In genomic region chr16:28202147-28202746, GRCh38 we compare ENCODE assay signal across 12 cellular contexts. TPM values are rescaled to one million over a fixed set of nuclear protein-coding genes. Genes with fewer than 3 reads are reported as not detected.
A peak's percentile ranks its signal among the peaks of the same experiment; 100 is the strongest.
DNase-seq lines count a peak whose midpoint lies in the region; ATAC-seq and TF ChIP-seq lines count a peak whose summit lies in the region.
"Had no signal": no experiment of that assay in that cellular context is flagged by ENCODE, and none has a peak within 500 bp of the region (broad histone marks: within the 10 kb centered on the region; RNA-seq: fewer than 3 reads in every experiment).

No MANE protein-coding gene starts in this region.

- no peaks in the 10 kb centered on the region for H3K9me3 Mint-ChIP-seq in chondrocyte (ENCODE audit: low read depth)
- no peaks in the 10 kb centered on the region for H3K9me3 Mint-ChIP-seq in stimulated activated naive B cell treated with anti-CD40 and anti-IgM and Interleukin-4, amounts not matched to agents 10 μg/mL and 1 μg/mL and 100 μg/mL, for 72 hours
- H3K9me3 Mint-ChIP-seq: CD8-positive, alpha-beta memory T cell had no signal

- DNase-seq in activated naive CD4-positive, alpha-beta T cell treated with Interleukin-2 at 50 U/mL for 16 hours = peak; percentile 32
- no peak for DNase-seq in activated naive CD4-positive, alpha-beta T cell (lab: John Stamatoyannopoulos, UW)
- DNase-seq in chondrocyte (ENCODE audit: low spot score) = no peak
- no peak for DNase-seq in stimulated activated naive B cell treated with anti-CD40 and anti-IgM and Interleukin-4, amounts not matched to agents 10 μg/mL and 1 μg/mL and 100 μg/mL, for 72 hours
- no peak for DNase-seq in occipital lobe (lab: John Stamatoyannopoulos, UW)
- DNase-seq: kidney glomerular epithelial cell, retina had no signal

- H3K36me3 ChIP-seq in OCI-LY1 (ENCODE audit: insufficient read depth, low read length) = peaks cover 78% of the 10 kb centered on the region

- no peak overlapping the region for H3K4me2 ChIP-seq in OCI-LY1 (ENCODE audit: low read length)

- no peaks in the 10 kb centered on the region for H3K9me3 ChIP-seq in OCI-LY1 (ENCODE audit: low read length)

- peaks cover 11% of the 10 kb centered on the region for H3K36me3 Mint-ChIP-seq in chondrocyte (ENCODE audit: low read depth)
- H3K36me3 Mint-ChIP-seq in stimulated activated naive B cell treated with anti-CD40 and anti-IgM and Interleukin-4, amounts not matched to agents 10 μg/mL and 1 μg/mL and 100 μg/mL, for 72 hours = peaks cover 24 to 31% of the 10 kb centered on the region in 2 donors

- H3F3A ChIP-seq in OCI-LY1 (ENCODE audit: insufficient read depth, low read length) = no peaks in the 10 kb centered on the region

- no peak overlapping the region for H3K9ac ChIP-seq in OCI-LY1 (ENCODE audit: low read length)

- no peaks in the 10 kb centered on the region for H3K27me3 ChIP-seq in OCI-LY1 (ENCODE audit: insufficient read depth, low read length)

- H4K20me1 ChIP-seq in OCI-LY1 (ENCODE audit: insufficient read depth, low read length) = no peaks in the 10 kb centered on the region

- H3K9me2 ChIP-seq in OCI-LY1 (ENCODE audit: low read depth, low read length) = no peaks in the 10 kb centered on the region

- H3K27ac Mint-ChIP-seq in chondrocyte (ENCODE audit: unreplicated experiment) = no peak overlapping the region
- H3K27ac Mint-ChIP-seq in stimulated activated naive B cell treated with anti-CD40 and anti-IgM and Interleukin-4, amounts not matched to agents 10 μg/mL and 1 μg/mL and 100 μg/mL, for 72 hours = no peak overlapping the region

- no peak overlapping the region for H2AFZ ChIP-seq in OCI-LY1 (ENCODE audit: low read length)

- H3K4me1 Mint-ChIP-seq in chondrocyte (ENCODE audit: low read depth) = peaks cover 11% of the 10 kb centered on the region
- H3K4me1 Mint-ChIP-seq in stimulated activated naive B cell treated with anti-CD40 and anti-IgM and Interleukin-4, amounts not matched to agents 10 μg/mL and 1 μg/mL and 100 μg/mL, for 72 hours = peaks cover 16 to 20% of the 10 kb centered on the region in 2 donors

- TF ChIP-seq CTCF in OCI-LY1 (IDR thresholded peaks at IDR 0.05; ENCODE audit: low read length) (peak; percentile 39; the same call in 1 of the 2 replicates), chondrocyte (IDR thresholded peaks at IDR 0.05) (peak; percentile 19)

- peak; percentile 94 to 97 for ATAC-seq in stimulated activated naive B cell treated with anti-CD40 and anti-IgM and Interleukin-4, amounts not matched to agents 10 μg/mL and 1 μg/mL and 100 μg/mL, for 72 hours (replicated peaks)
- ATAC-seq in HG03457 (IDR thresholded peaks at IDR 0.05; ENCODE audit: unreplicated experiment) (no peak), HG03025 (IDR thresholded peaks at IDR 0.05; ENCODE audit: low FRiP score, unreplicated experiment) (no peak)
- ATAC-seq: Panc1 had no signal

- H3K4me1 ChIP-seq in OCI-LY1 (ENCODE audit: insufficient read depth, low read length, severe bottlenecking) = no peaks in the 10 kb centered on the region

- peaks cover 73% of the 10 kb centered on the region for H3K79me2 ChIP-seq in OCI-LY1 (ENCODE audit: insufficient read depth, low read length)

- no peak overlapping the region for H3K4me3 ChIP-seq in OCI-LY1 (ENCODE audit: low read depth, low read length, poor library complexity, severe bottlenecking)

- H3K27me3 Mint-ChIP-seq in chondrocyte (ENCODE audit: low read depth) = no peaks in the 10 kb centered on the region
- H3K27me3 Mint-ChIP-seq in stimulated activated naive B cell treated with anti-CD40 and anti-IgM and Interleukin-4, amounts not matched to agents 10 μg/mL and 1 μg/mL and 100 μg/mL, for 72 hours = no peaks in the 10 kb centered on the region
- H3K27me3 Mint-ChIP-seq: CD8-positive, alpha-beta memory T cell had no signal

- no peak overlapping the region for H3K27ac ChIP-seq in OCI-LY1 (ENCODE audit: low read depth, low read length, poor library complexity, severe bottlenecking)

- H3K4me3 Mint-ChIP-seq in chondrocyte (ENCODE audit: unreplicated experiment) = no peak overlapping the region
- peak overlapping the region; percentile 1 to 19 for H3K4me3 Mint-ChIP-seq in stimulated activated naive B cell treated with anti-CD40 and anti-IgM and Interleukin-4, amounts not matched to agents 10 μg/mL and 1 μg/mL and 100 μg/mL, for 72 hours

RNA-seq across cellular contexts. Expression of gene XPO6, which starts 9.5 kb away (rescaled TPM):
- total RNA-seq in chondrocyte (124 to 133 TPM (median 128 TPM) in 3 replicates), occipital lobe (66.4 TPM)

Comparison
In these comparisons a context has a peak if more than half of its experiments do, and no peak if none do; other contexts are left out.
1. ATAC-seq: peak in stimulated activated naive B cell treated with anti-CD40 and anti-IgM and Interleukin-4, amounts not matched to agents 10 μg/mL and 1 μg/mL and 100 μg/mL, for 72 hours (2 of 2); none in HG03457 (single experiment) and HG03025 (single experiment).